1 cellular context compared by ENCODE assay signal in genomic region chr20:10201321-10201870, GRCh38.
TF ChIP-seq lines count a peak whose summit lies in the region.

No MANE protein-coding gene starts in this region.

TF ChIP-seq in H1, 55 proteins besides CTCF, POLR2A, EP300 and RAD21 (continued from another document):
- TF ChIP-seq PHF8 (conservative IDR thresholded peaks at IDR 0.05; ENCODE audit: low read depth, low read length) (no peak), HDAC2 (IDR thresholded peaks at IDR 0.05; ENCODE audit: borderline replicate concordance in 1 of 2, low read depth in 2 of 2, low read length in 2 of 2) (no peak), YY1 (IDR thresholded peaks at IDR 0.05; ENCODE audit: low read depth, low read length) (no peak), RFX5 (IDR thresholded peaks at IDR 0.05; ENCODE audit: borderline replicate concordance, low read depth, low read length) (no peak), CBX8 (IDR thresholded peaks at IDR 0.05; ENCODE audit: borderline replicate concordance, low read depth, low read length) (no peak), EGR1 (IDR thresholded peaks at IDR 0.05; ENCODE audit: borderline replicate concordance, low read depth, low read length) (no peak), MAFK (IDR thresholded peaks at IDR 0.05; ENCODE audit: low read depth, low read length) (no peak), JUND (IDR thresholded peaks at IDR 0.05; ENCODE audit: low read length) (no peak), CHD1 (IDR thresholded peaks at IDR 0.05; ENCODE audit: low read depth, low read length) (no peak), SRF (IDR thresholded peaks at IDR 0.05; ENCODE audit: low read depth, low read length) (no peak), POLR2AphosphoS5 (IDR thresholded peaks at IDR 0.05; ENCODE audit: low read depth, low read length) (no peak), CREB1 (IDR thresholded peaks at IDR 0.05) (no peak), CHD2 (IDR thresholded peaks at IDR 0.05; ENCODE audit: low read length) (no peak), POU5F1 (IDR thresholded peaks at IDR 0.05; ENCODE audit: low read depth, low read length) (no peak)
